ENCODE assay signal across 21 cellular contexts in the genomic region with DNA sequence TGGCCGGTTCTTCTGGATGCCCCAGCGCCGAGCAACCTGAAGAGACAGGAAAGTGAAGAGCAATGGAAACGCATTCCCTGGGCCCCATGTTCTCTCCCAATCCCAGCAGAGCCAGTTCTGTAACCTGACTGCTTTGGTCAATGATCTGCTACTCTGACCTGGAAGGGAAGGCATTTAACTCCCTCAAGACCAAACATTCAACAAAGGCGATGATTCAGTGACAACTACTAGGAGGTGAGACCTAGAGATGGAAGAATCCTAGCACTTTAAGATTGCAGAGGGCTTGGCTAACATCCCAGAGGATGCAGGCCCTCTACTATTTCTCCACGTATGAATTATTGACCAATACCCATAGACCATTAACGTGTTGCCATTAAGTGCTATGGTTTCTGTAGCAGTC. TPM values are rescaled to one million over a fixed set of nuclear protein-coding genes. Genes with fewer than 3 reads are reported as not detected.
DNase-seq lines count a peak whose midpoint lies in the region; ATAC-seq and TF ChIP-seq lines count a peak whose summit lies in the region.
"Had no signal": no experiment of that assay in that cellular context is flagged by ENCODE, and none has a peak within 500 bp of the region (broad histone marks: within the 10 kb centered on the region; RNA-seq: fewer than 3 reads in every experiment).

No MANE protein-coding gene starts in this region.

- no peaks in the 10 kb centered on the region for H3K36me3 ChIP-seq in CD4-positive, alpha-beta memory T cell (ENCODE audit: insufficient read depth, low read length)
- H3K36me3 ChIP-seq: HAP-1 had no signal

- no peaks in the 10 kb centered on the region for H3K27me3 ChIP-seq in CD4-positive, alpha-beta memory T cell (ENCODE audit: insufficient read depth, low read length)
- H3K27me3 ChIP-seq: BLaER1 had no signal

- H3K4me1 Mint-ChIP-seq in progenitor cell of endocrine pancreas (ENCODE audit: low read depth): peaks cover 17% of the 10 kb centered on the region
- no peaks in the 10 kb centered on the region for H3K4me1 Mint-ChIP-seq in CD4-positive, alpha-beta memory T cell
- H3K4me1 Mint-ChIP-seq: B cell; CD4-positive, CD25-positive, alpha-beta regulatory T cell had no signal

- CTCF ChIA-PET in CD4-positive, alpha-beta memory T cell (lab: Charles Lee; ENCODE audit: partially characterized antibody): no interaction called here

- no peaks in the 10 kb centered on the region for H3K9me3 ChIP-seq in CD4-positive, alpha-beta memory T cell (ENCODE audit: control insufficient read depth in 1 of 2, low read length in 2 of 2)
- H3K9me3 ChIP-seq: BLaER1, HAP-1 had no signal

- H3K4me3 Mint-ChIP-seq in progenitor cell of endocrine pancreas (ENCODE audit: low read depth): no peak overlapping the region
- H3K4me3 Mint-ChIP-seq in CD4-positive, alpha-beta memory T cell: no peak overlapping the region
- H3K4me3 Mint-ChIP-seq: B cell; CD4-positive, CD25-positive, alpha-beta regulatory T cell; HFFc6 had no signal

- no peaks in the 10 kb centered on the region for H3K4me1 ChIP-seq in CD4-positive, alpha-beta memory T cell (ENCODE audit: insufficient read depth, low read length)
- H3K4me1 ChIP-seq: HAP-1 had no signal

- no peaks in the 10 kb centered on the region for H3K27me3 Mint-ChIP-seq in progenitor cell of endocrine pancreas
- peaks cover 23 to 27% of the 10 kb centered on the region in 2 donors for H3K27me3 Mint-ChIP-seq in CD4-positive, alpha-beta memory T cell
- H3K27me3 Mint-ChIP-seq: B cell had no signal

- peak overlapping the region; percentile 25 for H3K27ac Mint-ChIP-seq in progenitor cell of endocrine pancreas
- H3K27ac Mint-ChIP-seq in CD4-positive, alpha-beta memory T cell: no peak overlapping the region
- H3K27ac Mint-ChIP-seq: B cell; CD4-positive, CD25-positive, alpha-beta regulatory T cell; HFFc6 had no signal

- H3K4me3 ChIP-seq in epithelial cell of proximal tubule (ENCODE audit: low read depth, low read length): no peak overlapping the region
- H3K4me3 ChIP-seq in CD4-positive, alpha-beta memory T cell (ENCODE audit: low read length in 2 of 2): no peak overlapping the region
- H3K4me3 ChIP-seq: BLaER1, HAP-1 had no signal

- in situ Hi-C loops in Caki2 (cut with HindIII; ENCODE audit: low pct_unique_long_range_greater_than_20kb, low sequenced_read_pairs): no loop called here

- H3K27ac ChIP-seq in CD4-positive, alpha-beta memory T cell (ENCODE audit: low read depth, low read length): no peak overlapping the region
- H3K27ac ChIP-seq: 22Rv1, BLaER1, C4-2B had no signal

- no peak for ATAC-seq in HG02571 (IDR thresholded peaks at IDR 0.05; ENCODE audit: unreplicated experiment)

- no peak for TF ChIP-seq CTCF in epithelial cell of proximal tubule (conservative IDR thresholded peaks at IDR 0.05; ENCODE audit: low read depth, low read length)
- TF ChIP-seq CTCF in progenitor cell of endocrine pancreas (IDR thresholded peaks at IDR 0.05; ENCODE audit: unreplicated experiment): no peak

- no peaks in the 10 kb centered on the region for H3K9me3 Mint-ChIP-seq in progenitor cell of endocrine pancreas (ENCODE audit: low read depth)
- H3K9me3 Mint-ChIP-seq in CD4-positive, alpha-beta memory T cell: no peaks in the 10 kb centered on the region
- H3K9me3 Mint-ChIP-seq: CD4-positive, CD25-positive, alpha-beta regulatory T cell; HFFc6 had no signal

- POLR2A ChIA-PET in CD4-positive, alpha-beta memory T cell (lab: Charles Lee; ENCODE audit: partially characterized antibody): no interaction called here

- H3K36me3 Mint-ChIP-seq in progenitor cell of endocrine pancreas (ENCODE audit: insufficient read depth): peaks cover 19% of the 10 kb centered on the region
- H3K36me3 Mint-ChIP-seq in CD4-positive, alpha-beta memory T cell: no peaks in the 10 kb centered on the region

- DNase-seq in Caki2 (ENCODE audit: low read depth): peak; percentile 21
- peak; percentile 16 for DNase-seq in epithelial cell of proximal tubule (ENCODE audit: low read depth)
- peak; percentile 63 for DNase-seq in kidney tubule cell (ENCODE audit: low spot score)
- no peak for DNase-seq in progenitor cell of endocrine pancreas (ENCODE audit: low spot score, unreplicated experiment)
- DNase-seq in activated naive CD4-positive, alpha-beta T cell (lab: John Stamatoyannopoulos, UW): no peak
- no peak for DNase-seq in CD4-positive, alpha-beta memory T cell
- DNase-seq in NCI-H524 (lab: John Stamatoyannopoulos, UW): no peak
- DNase-seq: CD4-positive, CD25-positive, alpha-beta regulatory T cell; COR-L47; DMS 273 treated with DMSO at 0.1 percent for 48 hours; DMS79; EL; GDM1; GOT3; HFFc6 had no signal

- intact Hi-C loops in CD4-positive, alpha-beta memory T cell (cut with micrococcal nuclease): no loop called here

RNA-seq across cellular contexts. Expression of gene ETV5, which starts 56.8 kb away (rescaled TPM):
- 38.3 and 49.8 TPM in 2 replicates for total RNA-seq in Caki2 (2014; rRNA removed; shearing (Covaris generic); ENCODE audit: low replicate concordance)
- total RNA-seq in epithelial cell of proximal tubule (17.1 and 24.7 TPM in 2 replicates), progenitor cell of endocrine pancreas (51.3 and 54.1 TPM in 2 replicates)
- total RNA-seq in CD4-positive, alpha-beta memory T cell: 1 to 10 TPM in 1 of 2 experiments, under 1 TPM in 1; 0.81 to 1.1 TPM
- polyA plus RNA-seq in CD4-positive, alpha-beta memory T cell: not detected
- total RNA-seq: CD4-positive, CD25-positive, alpha-beta regulatory T cell had no signal

Comparison
In these comparisons a context has a peak if more than half of its experiments do, and no peak if none do; other contexts are left out.
1. DNase-seq: peak in Caki2 (single experiment), epithelial cell of proximal tubule (single experiment) and kidney tubule cell (single experiment); none in progenitor cell of endocrine pancreas (single experiment), activated naive CD4-positive, alpha-beta T cell (0 of 4), CD4-positive, alpha-beta memory T cell (0 of 5) and NCI-H524 (0 of 2).